Comparison of ENCODE assay signal across 1 cellular context in genomic region chr12:93176610-93177126, GRCh38.
TF ChIP-seq lines count a peak whose summit lies in the region.

No MANE protein-coding gene starts in this region.

TF ChIP-seq in HepG2, 621 proteins besides CTCF, POLR2A, EP300 and RAD21 (continued from another document and continues in another):
- TF ChIP-seq E2F2 (CRISPR knock-in tag; IDR thresholded peaks at IDR 0.05; ENCODE audit: borderline replicate concordance) (no peak), CHD4 (IDR thresholded peaks at IDR 0.05; ENCODE audit: borderline replicate concordance, low read length) (no peak), HMGXB3 (CRISPR knock-in tag; IDR thresholded peaks at IDR 0.05; ENCODE audit: borderline replicate concordance) (no peak), RBFOX2 (IDR thresholded peaks at IDR 0.05; ENCODE audit: low read depth, low read length) (no peak), ZNF253 (CRISPR knock-in tag; IDR thresholded peaks at IDR 0.05; ENCODE audit: borderline replicate concordance) (no peak), PHF8 (CRISPR knock-in tag; IDR thresholded peaks at IDR 0.05) (no peak), BRCA1 (CRISPR knock-in tag; IDR thresholded peaks at IDR 0.05) (no peak), TAF1 (CRISPR knock-in tag; IDR thresholded peaks at IDR 0.05) (no peak), ZBTB46 (CRISPR knock-in tag; IDR thresholded peaks at IDR 0.05; ENCODE audit: borderline replicate concordance) (no peak), KDM1A (CRISPR knock-in tag; IDR thresholded peaks at IDR 0.05) (no peak), ZNF557 (CRISPR knock-in tag; IDR thresholded peaks at IDR 0.05) (no peak), DPF2 (CRISPR knock-in tag; IDR thresholded peaks at IDR 0.05; ENCODE audit: borderline replicate concordance, low read depth) (no peak), HOXA9 (CRISPR knock-in tag; IDR thresholded peaks at IDR 0.05; ENCODE audit: borderline replicate concordance) (no peak), FOXP1 (IDR thresholded peaks at IDR 0.05) (no peak), FOXP1 (CRISPR knock-in tag; IDR thresholded peaks at IDR 0.05) (peak; percentile 70), NFYB (CRISPR knock-in tag; IDR thresholded peaks at IDR 0.05) (no peak), DMTF1 (CRISPR knock-in tag; IDR thresholded peaks at IDR 0.05) (no peak), RELA (CRISPR knock-in tag; IDR thresholded peaks at IDR 0.05) (no peak), CEBPG (CRISPR knock-in tag; IDR thresholded peaks at IDR 0.05) (no peak), GMEB2 (CRISPR knock-in tag; IDR thresholded peaks at IDR 0.05; ENCODE audit: low read depth) (no peak), FOXO4 (CRISPR knock-in tag; conservative IDR thresholded peaks at IDR 0.05) (no peak), HOXA3 (CRISPR knock-in tag; IDR thresholded peaks at IDR 0.05) (no peak), ARNTL (CRISPR knock-in tag; IDR thresholded peaks at IDR 0.05) (no peak), HOXD1 (CRISPR knock-in tag; IDR thresholded peaks at IDR 0.05) (no peak), NCOA2 (CRISPR knock-in tag; IDR thresholded peaks at IDR 0.05) (peak; percentile 68), ZNF792 (CRISPR knock-in tag; IDR thresholded peaks at IDR 0.05) (no peak), ATF1 (CRISPR knock-in tag; IDR thresholded peaks at IDR 0.05) (no peak), CERS6 (CRISPR knock-in tag; IDR thresholded peaks at IDR 0.05) (no peak), SKIL (CRISPR knock-in tag; IDR thresholded peaks at IDR 0.05; ENCODE audit: borderline replicate concordance) (no peak), MIXL1 (CRISPR knock-in tag; IDR thresholded peaks at IDR 0.05) (peak; percentile 42), ZBTB10 (CRISPR knock-in tag; IDR thresholded peaks at IDR 0.05; ENCODE audit: borderline replicate concordance) (no peak), HNF4G (IDR thresholded peaks at IDR 0.05; ENCODE audit: borderline replicate concordance, low read depth, low read length) (no peak), HNF4G (CRISPR knock-in tag; IDR thresholded peaks at IDR 0.05; ENCODE audit: borderline replicate concordance, low read depth) (no peak), ZNF451 (CRISPR knock-in tag; IDR thresholded peaks at IDR 0.05) (no peak), ZBTB7A (CRISPR knock-in tag; IDR thresholded peaks at IDR 0.05) (no peak), ZNF761 (CRISPR knock-in tag; conservative IDR thresholded peaks at IDR 0.05) (no peak), HDAC6 (IDR thresholded peaks at IDR 0.05; ENCODE audit: low read depth, low read length) (no peak), ARID5B (CRISPR knock-in tag; IDR thresholded peaks at IDR 0.05) (peak; percentile 42), NFYC (CRISPR knock-in tag; IDR thresholded peaks at IDR 0.05) (no peak), PHF21A (CRISPR knock-in tag; IDR thresholded peaks at IDR 0.05) (no peak)
